Comparison of ENCODE assay signal across 8 cellular contexts in genomic region chr1:30908886-30909777, GRCh38. TPM values are rescaled to one million over a fixed set of nuclear protein-coding genes. Genes with fewer than 3 reads are reported as not detected.
DNase-seq lines count a peak whose midpoint lies in the region; ATAC-seq, FAIRE-seq and TF ChIP-seq lines count a peak whose summit lies in the region.

No MANE protein-coding gene starts in this region.

- peak overlapping the region; percentile 86 for H3K4me3 Mint-ChIP-seq in memory B cell

- H3K18ac ChIP-seq in IMR-90 (ENCODE audit: low read depth, low read length) = peak overlapping the region; percentile 68; the same call in 1 of the 2 replicates

- H3K4ac ChIP-seq in IMR-90 (ENCODE audit: low read depth, low read length) = peak overlapping the region; percentile 83

- no peaks in the 10 kb centered on the region for H3K9me3 Mint-ChIP-seq in memory B cell

- no peaks in the 10 kb centered on the region for H3K9me3 ChIP-seq in A549
- no peaks in the 10 kb centered on the region for H3K9me3 ChIP-seq in IMR-90 (ENCODE audit: control insufficient read depth, insufficient read depth, low read length)
- H3K9me3 ChIP-seq in vagina = no peaks in the 10 kb centered on the region

- TF ChIP-seq EP300 in A549 (IDR thresholded peaks at IDR 0.05) = no peak

- H3K36me3 Mint-ChIP-seq in memory B cell = peaks cover 2% of the 10 kb centered on the region

- peak overlapping the region; percentile 87 for H2AK9ac ChIP-seq in IMR-90 (replicated peaks; ENCODE audit: low read depth, low read length, poor library complexity)

- TF ChIP-seq CTCF in A549 (IDR thresholded peaks at IDR 0.05) (no peak), IMR-90 (conservative IDR thresholded peaks at IDR 0.05; ENCODE audit: low read depth, low read length) (no peak), cardiac fibroblast (IDR thresholded peaks at IDR 0.05; ENCODE audit: low read depth, low read length) (no peak), vagina (IDR thresholded peaks at IDR 0.05) (no peak)

- H3K27me3 ChIP-seq in IMR-90 (ENCODE audit: control insufficient read depth, insufficient read depth, low read length) (no peaks in the 10 kb centered on the region), vagina (no peaks in the 10 kb centered on the region)

- H4K20me1 ChIP-seq in IMR-90 (ENCODE audit: insufficient read depth, low read length) = peaks cover 37% of the 10 kb centered on the region

- H3K23ac ChIP-seq in IMR-90 (ENCODE audit: low read depth, low read length) = peak overlapping the region; percentile 24; the same call in 1 of the 2 replicates

- peak overlapping the region; percentile 27 for H2BK20ac ChIP-seq in IMR-90 (ENCODE audit: low read depth, low read length)

- peak overlapping the region; percentile 94 for H4K5ac ChIP-seq in IMR-90 (ENCODE audit: low read depth, low read length)

- peaks cover 21% of the 10 kb centered on the region for H3K4me1 Mint-ChIP-seq in memory B cell

- peak overlapping the region; percentile 97 for H3K4me2 ChIP-seq in A549
- peak overlapping the region; percentile 92 for H3K4me2 ChIP-seq in IMR-90 (ENCODE audit: low read depth, low read length)

- in situ Hi-C loops in IMR-90 (cut with MboI; ENCODE audit: low sequenced_read_pairs) = no loop called here
- in situ Hi-C loops in KBM-7 (cut with MboI; ENCODE audit: low pct_unique_long_range_greater_than_20kb, low sequenced_read_pairs) = no loop called here

- H3K4me1 ChIP-seq in A549 = peaks cover 16% of the 10 kb centered on the region
- H3K4me1 ChIP-seq in IMR-90 (ENCODE audit: control insufficient read depth, insufficient read depth, low read length) = peaks cover 20% of the 10 kb centered on the region
- H3K4me1 ChIP-seq in vagina = peaks cover 42% of the 10 kb centered on the region

- H4K8ac ChIP-seq in IMR-90 (ENCODE audit: low read depth in 2 of 2, low read length in 2 of 2) = peak overlapping the region; percentile 81 to 84

- CTCF ChIA-PET in A549 (lab: Yijun Ruan, JAX) (interaction anchor here (0.8 to 8.6 kb wide), 4 partner anchors 14 to 189 kb away, joined by 3 to 743 read pairs (median 38); no protein-coding TSS in a partner anchor), IMR-90 (lab: Yijun Ruan, JAX) (interaction anchor here (2.3 to 7.7 kb wide), 2 partner anchors 100 to 107 kb away, joined by 13 to 122 read pairs; no protein-coding TSS in a partner anchor)

- DNase-seq in A549 (ENCODE audit: low read depth in 1 of 2, low spot score in 1 of 2) = no peak
- no peak for DNase-seq in IMR-90
- no peak for DNase-seq in cardiac fibroblast (ENCODE audit: low read depth in 2 of 2)
- DNase-seq in memory B cell (ENCODE audit: low spot score in 2 of 2) = no peak
- no peak for DNase-seq in vagina (ENCODE audit: extremely low spot score in 2 of 2)
- no peak for DNase-seq in KBM-7
- DNase-seq in GF-D8 (lab: John Stamatoyannopoulos, UW) = no peak
- no peak for DNase-seq in GOT3 (lab: John Stamatoyannopoulos, UW)

- no peak for FAIRE-seq in A549 (lab: Jason Lieb, UNC)

- H2BK5ac ChIP-seq in IMR-90 (ENCODE audit: low read depth, low read length, poor library complexity, severe bottlenecking) = peak overlapping the region; percentile 39

- peak overlapping the region; percentile 92 for H2AFZ ChIP-seq in IMR-90 (replicated peaks; ENCODE audit: low read length, poor library complexity)

- H3K9me1 ChIP-seq in IMR-90 (ENCODE audit: insufficient read depth, low read length) = peaks cover 19% of the 10 kb centered on the region; the same call in 1 of the 2 replicates

- H3K56ac ChIP-seq in IMR-90 (ENCODE audit: extremely low read depth, insufficient read depth, low read length) = no peak overlapping the region

- no peaks in the 10 kb centered on the region for H3K36me3 ChIP-seq in IMR-90 (ENCODE audit: control insufficient read depth, insufficient read depth, low read length)
- H3K36me3 ChIP-seq in vagina = no peaks in the 10 kb centered on the region

- H3K27ac ChIP-seq in A549 (peak overlapping the region; percentile 72 to 94), IMR-90 (ENCODE audit: insufficient read depth, low read length) (peak overlapping the region; percentile 39), vagina (peak overlapping the region; percentile 70)

- dilution Hi-C loops in IMR-90 (cut with HindIII; ENCODE audit: low sequenced_read_pairs, unreplicated experiment) = loop anchor here (25.0 kb wide), 1 partner anchor 97 kb away; no protein-coding TSS in a partner anchor

- no TSS peak for BruUV-seq in IMR-90 (replicated peaks; lab: Mats Ljungman, UMichigan)

- H3K27ac Mint-ChIP-seq in memory B cell = peak overlapping the region; percentile 76

- intact Hi-C loops in IMR-90 (cut with micrococcal nuclease) (no loop called here), vagina (cut with DNase I) (no loop called here)

- POLR2A ChIA-PET in A549 (lab: Yijun Ruan, JAX) (interaction anchor here (0.6 kb wide), 1 partner anchor 107 kb away, joined by 7 read pairs; no protein-coding TSS in a partner anchor), IMR-90 (lab: Charles Lee; ENCODE audit: unreplicated experiment) (no interaction called here)

- H2BK120ac ChIP-seq in IMR-90 (ENCODE audit: low read depth, low read length) = peak overlapping the region; percentile 83

- TF ChIP-seq POLR2A in A549 (IDR thresholded peaks at IDR 0.05; ENCODE audit: low read length) (no peak), IMR-90 (IDR thresholded peaks at IDR 0.05; ENCODE audit: low read depth, low read length) (no peak), vagina (IDR thresholded peaks at IDR 0.05) (no peak)

- peak overlapping the region; percentile 25 for H2AK5ac ChIP-seq in IMR-90 (ENCODE audit: low read depth, low read length)

- H2BK15ac ChIP-seq in IMR-90 (ENCODE audit: low read depth, low read length) = peak overlapping the region; percentile 44; the same call in 2 of the 3 replicates

- H3K4me3 ChIP-seq in A549 (peak overlapping the region; percentile 57), IMR-90 (ENCODE audit: insufficient read depth, low read depth, low read length) (peak overlapping the region; percentile 61), cardiac fibroblast (replicated peaks in 1 of 2; ENCODE audit: low read depth in 2 of 2, low read length in 2 of 2) (peak overlapping the region; percentile 46 to 56), vagina (peak overlapping the region; percentile 51 to 60)

- H3K14ac ChIP-seq in IMR-90 (replicated peaks; ENCODE audit: low read depth, low read length) = peak overlapping the region; percentile 68

- H4K91ac ChIP-seq in IMR-90 (ENCODE audit: insufficient read depth, low read depth, low read length) = peak overlapping the region; percentile 76

- H3K9ac ChIP-seq in IMR-90 (ENCODE audit: low read depth, low read length) = peak overlapping the region; percentile 73

- H3K27me3 Mint-ChIP-seq in memory B cell = peaks cover 34% of the 10 kb centered on the region

- peaks cover 25 to 42% of the 10 kb centered on the region in 2 experiments for H3K79me1 ChIP-seq in IMR-90 (ENCODE audit: low read depth in 1 of 2, low read length in 2 of 2)

- TF ChIP-seq RAD21 in A549 (conservative IDR thresholded peaks at IDR 0.05 in 1 of 2, IDR thresholded peaks at IDR 0.05 in 1 of 2) (no peak), IMR-90 (IDR thresholded peaks at IDR 0.05; ENCODE audit: low read length) (no peak)

- WGBS in A549 (ENCODE audit: missing lambda C conversion rate) = 45% methylated on average over 15 of the region's 43 CpGs
- WGBS in IMR-90 (ENCODE audit: extremely low coverage in 2 of 2, insufficient read length in 1 of 2), 2 experiments = 64% methylated on average over 7 of the region's 43 CpGs; no CpG with 5 or more reads in 1 of the 2 experiments

- ATAC-seq in A549 (no peak; a peak in 2 of 6 replicates), IMR-90 (ENCODE audit: low read depth) (no peak; the same call in 1 of the 2 replicates), memory B cell (ENCODE audit: low read depth) (no peak)

TF ChIP-seq in A549, 52 proteins besides CTCF, POLR2A, EP300 and RAD21 (continues in another document):
- TF ChIP-seq NPAS2 (CRISPR knock-in tag; IDR thresholded peaks at IDR 0.05; ENCODE audit: borderline replicate concordance) (no peak), HMGXB4 (CRISPR knock-in tag; IDR thresholded peaks at IDR 0.05; ENCODE audit: borderline replicate concordance) (no peak)

TF ChIP-seq in IMR-90, 13 proteins besides CTCF, POLR2A, EP300 and RAD21 (continues in another document):
- TF ChIP-seq, protein P1, sequence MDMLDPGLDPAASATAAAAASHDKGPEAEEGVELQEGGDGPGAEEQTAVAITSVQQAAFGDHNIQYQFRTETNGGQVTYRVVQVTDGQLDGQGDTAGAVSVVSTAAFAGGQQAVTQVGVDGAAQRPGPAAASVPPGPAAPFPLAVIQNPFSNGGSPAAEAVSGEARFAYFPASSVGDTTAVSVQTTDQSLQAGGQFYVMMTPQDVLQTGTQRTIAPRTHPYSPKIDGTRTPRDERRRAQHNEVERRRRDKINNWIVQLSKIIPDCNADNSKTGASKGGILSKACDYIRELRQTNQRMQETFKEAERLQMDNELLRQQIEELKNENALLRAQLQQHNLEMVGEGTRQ (IDR thresholded peaks at IDR 0.05; ENCODE audit: low read depth, low read length) = no peak
- TF ChIP-seq SMC3 (IDR thresholded peaks at IDR 0.05; ENCODE audit: low read depth, low read length) (no peak), ELK1 (IDR thresholded peaks at IDR 0.05; ENCODE audit: borderline replicate concordance, low read depth, low read length) (no peak), NFE2L2 (IDR thresholded peaks at IDR 0.05; ENCODE audit: low read depth, low read length) (no peak), RCOR1 (IDR thresholded peaks at IDR 0.05; ENCODE audit: insufficient replicate concordance, low read length) (no peak), CHD1 (IDR thresholded peaks at IDR 0.05; ENCODE audit: low read depth, low read length) (no peak), MAFK (IDR thresholded peaks at IDR 0.05; ENCODE audit: low read depth, low read length) (no peak)

RNA-seq across cellular contexts. Expression of gene SDC3, which starts 0.6 kb away (rescaled TPM):
- polyA plus RNA-seq in A549 (2011; rRNA removed) = 2.0 and 4.1 TPM in 2 replicates
- 1.9 and 3.6 TPM in 2 replicates for polyA plus RNA-seq in A549 (2012; cell fraction: cytosol; rRNA removed)
- 4.6 and 7.6 TPM in 2 replicates for polyA plus RNA-seq in A549 (2012; cell fraction: nucleus; rRNA removed)
- polyA plus RNA-seq in A549 (2017; fragmentation: RNase III; extraction: RNeasy Plus Mini Kit Qiagen cat#74134 plus additional on column Dnase treatment) = 8.4 to 10.0 TPM (median 8.9 TPM) in 3 replicates
- 4.4 and 4.6 TPM in 2 replicates for polyA minus RNA-seq in A549 (2011; rRNA and poly(A)+ RNA removed)
- 13.1 and 14.2 TPM in 2 replicates for total RNA-seq in IMR-90 (2012; rRNA removed)
- 71.5 and 75.7 TPM in 2 replicates for polyA plus RNA-seq in IMR-90 (2012; rRNA removed)
- polyA plus RNA-seq in IMR-90 (2012; cell fraction: cytosol; rRNA removed) = 47.3 and 81.5 TPM in 2 replicates
- polyA plus RNA-seq in IMR-90 (2012; cell fraction: nucleus; rRNA removed; ENCODE audit: low replicate concordance) = 36.2 and 50.9 TPM in 2 replicates
- 20.1 TPM for total RNA-seq in vagina
